In genomic region chr4:122377352-122377751, GRCh38 we compare ENCODE assay signal across 30 cellular contexts. TPM values are rescaled to one million over a fixed set of nuclear protein-coding genes. Genes with fewer than 3 reads are reported as not detected.
DNase-seq lines count a peak whose midpoint lies in the region; ATAC-seq, FAIRE-seq and TF ChIP-seq lines count a peak whose summit lies in the region.
"Had no signal": no experiment of that assay in that cellular context is flagged by ENCODE, and none has a peak within 500 bp of the region (broad histone marks: within the 10 kb centered on the region; RNA-seq: fewer than 3 reads in every experiment).

No MANE protein-coding gene starts in this region.

- POLR2A ChIA-PET in HepG2 (lab: Yijun Ruan, JAX): no interaction called here
- POLR2A ChIA-PET in PC-9 (lab: Charles Lee; ENCODE audit: unreplicated experiment): no interaction called here
- POLR2A ChIA-PET in K562 (lab: Yijun Ruan, JAX): no interaction called here

- intact Hi-C loops in HepG2 (cut with micrococcal nuclease; ENCODE audit: unreplicated experiment): no loop called here
- intact Hi-C loops in right lobe of liver (cut with DNase I): loop anchor here in 1 of 2 donors (10.0 kb wide), 1 partner anchor 463 kb away; no protein-coding TSS in a partner anchor
- intact Hi-C loops in PC-9 (cut with micrococcal nuclease; ENCODE audit: unreplicated experiment): no loop called here
- intact Hi-C loops in K562 (cut with micrococcal nuclease): no loop called here
- intact Hi-C loops in mucosa of descending colon (cut with DNase I, micrococcal nuclease): no loop called here

- TF ChIP-seq RAD21 in HepG2 (CRISPR knock-in tag; IDR thresholded peaks at IDR 0.05): no peak
- TF ChIP-seq RAD21 in K562 (CRISPR knock-in tag; conservative IDR thresholded peaks at IDR 0.05 in 1 of 2, IDR thresholded peaks at IDR 0.05 in 1 of 2): no peak

- FAIRE-seq in HepG2 (lab: Jason Lieb, UNC) (no peak), K562 (lab: Jason Lieb, UNC) (peak; percentile 37)
- FAIRE-seq: GM12891, GM19239 had no signal

- H4K20me1 ChIP-seq in HepG2 (ENCODE audit: insufficient read depth, low read length) (no peaks in the 10 kb centered on the region), PC-9 (ENCODE audit: insufficient read depth) (no peaks in the 10 kb centered on the region), K562 (replicated peaks; ENCODE audit: control insufficient read depth, insufficient read depth, low read length) (no peaks in the 10 kb centered on the region)
- H4K20me1 ChIP-seq: BLaER1 had no signal

- CTCF ChIA-PET in HepG2 (lab: Yijun Ruan, JAX; ENCODE audit: low intra/inter-chr PET ratio, low total read pairs): no interaction called here
- CTCF ChIA-PET in PC-9 (lab: Charles Lee): no interaction called here
- CTCF ChIA-PET in K562 (lab: Yijun Ruan, JAX; ENCODE audit: low intra/inter-chr PET ratio): no interaction called here

- H3K27me3 ChIP-seq in HepG2 (ENCODE audit: control insufficient read depth in 1 of 2, insufficient read depth in 2 of 2, low read length in 2 of 2) (no peaks in the 10 kb centered on the region; a peak in 1 of 5 replicates), right lobe of liver (no peaks in the 10 kb centered on the region), PC-9 (ENCODE audit: insufficient read depth, low read depth) (no peaks in the 10 kb centered on the region), K562 (ENCODE audit: control insufficient read depth in 2 of 2, insufficient read depth in 2 of 2, low read length in 2 of 2) (no peaks in the 10 kb centered on the region)
- H3K27me3 ChIP-seq: BE2C, BLaER1 had no signal

- in situ Hi-C loops in HepG2 (cut with HindIII; ENCODE audit: extremely low pct_ligation_motif_present, low pct_unique_long_range_greater_than_20kb): no loop called here
- in situ Hi-C loops in K562 (cut with MboI): no loop called here

- TF ChIP-seq EP300 in HepG2 (IDR thresholded peaks at IDR 0.05; ENCODE audit: low read depth in 2 of 2, low read length in 2 of 2) (no peak), HepG2 (CRISPR knock-in tag; IDR thresholded peaks at IDR 0.05; ENCODE audit: borderline replicate concordance) (no peak), K562 (IDR thresholded peaks at IDR 0.05; ENCODE audit: low read length) (no peak)

- no peaks in the 10 kb centered on the region for H3K9me1 ChIP-seq in K562 (ENCODE audit: control insufficient read depth, insufficient read depth, low read length)

- no peak for TF ChIP-seq POLR2A in HepG2 (IDR thresholded peaks at IDR 0.05; ENCODE audit: insufficient read depth in 1 of 2, low read depth in 2 of 2, low read length in 2 of 2)
- no peak for TF ChIP-seq POLR2A in right lobe of liver (IDR thresholded peaks at IDR 0.05)
- no peak for TF ChIP-seq POLR2A in K562 (conservative IDR thresholded peaks at IDR 0.05)

- H3K9ac ChIP-seq in HepG2 (ENCODE audit: insufficient read depth, low read depth, low read length): no peak overlapping the region
- no peak overlapping the region for H3K9ac ChIP-seq in K562 (ENCODE audit: insufficient read depth in 1 of 2, low read depth in 2 of 2, low read length in 2 of 2)
- H3K9ac ChIP-seq: BLaER1 had no signal

- no peaks in the 10 kb centered on the region for H3K36me3 ChIP-seq in HepG2 (replicated peaks in 1 of 2; ENCODE audit: control insufficient read depth in 1 of 2, insufficient read depth in 2 of 2, low read length in 2 of 2)
- H3K36me3 ChIP-seq in right lobe of liver: no peaks in the 10 kb centered on the region
- H3K36me3 ChIP-seq in PC-9 (ENCODE audit: low read depth): no peaks in the 10 kb centered on the region
- H3K36me3 ChIP-seq in K562 (ENCODE audit: control insufficient read depth, insufficient read depth, low read length): no peaks in the 10 kb centered on the region
- no peaks in the 10 kb centered on the region for H3K36me3 ChIP-seq in mucosa of descending colon (ENCODE audit: low read depth)
- H3K36me3 ChIP-seq: BE2C, BLaER1 had no signal

- 0 out of 2 replicates have a peak, but pooled peaks cover 4% of the 10 kb centered on the region for H3K9me2 ChIP-seq in PC-9 (ENCODE audit: insufficient read depth)

- BruUV-seq in HepG2 (replicated peaks; lab: Mats Ljungman, UMichigan) (no TSS peak), PC-9 (replicated peaks; lab: Mats Ljungman, UMichigan) (no TSS peak), K562 (replicated peaks; lab: Mats Ljungman, UMichigan) (no TSS peak)

- H3K27ac ChIP-seq in HepG2 (ENCODE audit: extremely low read length, insufficient read depth, low read length) (no peak overlapping the region), right lobe of liver (no peak overlapping the region), PC-9 (no peak overlapping the region), K562 (ENCODE audit: extremely low read depth, low read depth, low read length) (no peak overlapping the region)
- H3K27ac ChIP-seq: 22Rv1, BLaER1 had no signal

- no peak for DNase-seq in HepG2 (ENCODE audit: low spot score)
- DNase-seq in right lobe of liver: no peak
- DNase-seq in PC-9: no peak
- DNase-seq in K562 (ENCODE audit: extremely low read depth in 1 of 4, low spot score in 3 of 4): no peak
- DNase-seq in mucosa of descending colon: no peak
- DNase-seq in superior temporal gyrus (ENCODE audit: extremely low spot score): no peak
- DNase-seq: ACHN; BE2C; C1 segment of cervical spinal cord; CD4-positive, alpha-beta memory T cell; CD4-positive, CD25-positive, alpha-beta regulatory T cell; CD8-positive, alpha-beta memory T cell; COR-L47; DMS 273 treated with DMSO at 0.1 percent for 48 hours; DMS153; DMS53; DMS79; DND-41; EL; GDM1 had no signal

- TF ChIP-seq CTCF in HepG2 (CRISPR knock-in tag; IDR thresholded peaks at IDR 0.05): no peak
- TF ChIP-seq CTCF in right lobe of liver (IDR thresholded peaks at IDR 0.05): no peak
- no peak for TF ChIP-seq CTCF in PC-9 (conservative IDR thresholded peaks at IDR 0.05)
- no peak for TF ChIP-seq CTCF in K562 (IDR thresholded peaks at IDR 0.05 in 2 of 3, conservative IDR thresholded peaks at IDR 0.05 in 1 of 3; ENCODE audit: insufficient read depth in 2 of 3, low read depth in 1 of 3, low read length in 3 of 3)
- no peak for TF ChIP-seq CTCF in mucosa of descending colon (IDR thresholded peaks at IDR 0.05)

- no peak overlapping the region for H2AFZ ChIP-seq in HepG2 (ENCODE audit: low read length)
- H2AFZ ChIP-seq in PC-9: 0 out of 2 replicates have a peak overlapping the region, but pooled peaks have one; percentile 11
- H2AFZ ChIP-seq in K562 (ENCODE audit: low read depth, low read length): no peak overlapping the region

- H3K4me2 ChIP-seq in HepG2 (ENCODE audit: low read depth, low read length) (no peak overlapping the region), PC-9 (no peak overlapping the region), K562 (ENCODE audit: insufficient read depth, low read length) (no peak overlapping the region)
- H3K4me2 ChIP-seq: BLaER1 had no signal

- H3K4me1 ChIP-seq in HepG2 (ENCODE audit: insufficient read depth, low read length): no peaks in the 10 kb centered on the region
- H3K4me1 ChIP-seq in right lobe of liver: no peaks in the 10 kb centered on the region
- H3K4me1 ChIP-seq in PC-9 (replicated peaks; ENCODE audit: insufficient read depth): no peaks in the 10 kb centered on the region
- H3K4me1 ChIP-seq in K562 (replicated peaks in 1 of 2; ENCODE audit: control insufficient read depth in 2 of 2, insufficient read depth in 2 of 2, low read length in 2 of 2): no peaks in the 10 kb centered on the region
- no peaks in the 10 kb centered on the region for H3K4me1 ChIP-seq in mucosa of descending colon (ENCODE audit: low read depth)
- H3K4me1 ChIP-seq: BE2C, BLaER1 had no signal

- no peaks in the 10 kb centered on the region for H3F3A ChIP-seq in PC-9 (ENCODE audit: insufficient read depth, low read depth)

- WGBS in HepG2 (ENCODE audit: low lambda C conversion rate): 0% methylated on average over 1 of the region's 1 CpG
- 73% methylated on average over 1 of the region's 1 CpG for WGBS in right lobe of liver (ENCODE audit: insufficient coverage, low coverage, low lambda C conversion rate, missing lambda C conversion rate)
- whole genome bisulfite sequencing in K562 (ENCODE audit: insufficient coverage, low coverage, missing lambda C conversion rate): 38% methylated on average over 1 of the region's 1 CpG

- ATAC-seq in HepG2 (no peak), right lobe of liver (no peak), K562 (no peak), mucosa of descending colon (no peak)

- no peak overlapping the region for H3K4me3 ChIP-seq in HepG2 (replicated peaks in 1 of 3; ENCODE audit: insufficient read depth in 1 of 3, low read depth in 2 of 3, low read length in 3 of 3)
- no peak overlapping the region for H3K4me3 ChIP-seq in right lobe of liver
- no peak overlapping the region for H3K4me3 ChIP-seq in PC-9
- H3K4me3 ChIP-seq in K562: no peak overlapping the region
- H3K4me3 ChIP-seq in mucosa of descending colon: no peak overlapping the region
- H3K4me3 ChIP-seq: BLaER1 had no signal

- H3K79me2 ChIP-seq in HepG2 (ENCODE audit: insufficient read depth, low read length): no peaks in the 10 kb centered on the region
- no peaks in the 10 kb centered on the region for H3K79me2 ChIP-seq in PC-9 (ENCODE audit: low read depth)
- no peaks in the 10 kb centered on the region for H3K79me2 ChIP-seq in K562 (ENCODE audit: control insufficient read depth, insufficient read depth, low read length)

- H3K9me3 ChIP-seq in HepG2 (ENCODE audit: low read length): no peaks in the 10 kb centered on the region
- H3K9me3 ChIP-seq in right lobe of liver: no peaks in the 10 kb centered on the region
- H3K9me3 ChIP-seq in PC-9 (ENCODE audit: insufficient read depth, low read depth): 0 out of 2 replicates have a peak, but pooled peaks cover 3% of the 10 kb centered on the region
- H3K9me3 ChIP-seq in K562 (replicated peaks; ENCODE audit: control insufficient read depth, insufficient read depth, low read depth, low read length): peaks cover 2% of the 10 kb centered on the region; the same call in 1 of the 2 replicates
- no peaks in the 10 kb centered on the region for H3K9me3 ChIP-seq in mucosa of descending colon
- H3K9me3 ChIP-seq: BE2C had no signal

RNA-seq across cellular contexts. Expression of gene ADAD1, which starts 1.5 kb away (rescaled TPM):
- total RNA-seq in HepG2 (2016; rRNA removed; fragmentation: Illumina TruSeq; extraction: Trizol) (not detected in 2 replicates), right lobe of liver (not detected), PC-9 (2021) (not detected in 2 replicates), K562 (2014; rRNA removed) (not detected in 2 replicates), K562 (2014; rRNA removed; fragmentation: Illumina TruSeq; extraction: Trizol) (not detected in 2 replicates), K562 (2015; rRNA removed; fragmentation: Illumina TruSeq; extraction: Trizol) (not detected in 2 replicates), K562 (2021) (not detected in 2 replicates), mucosa of descending colon (not detected)
- total RNA-seq in HepG2 (2016; cell fraction: cytosol; rRNA removed; fragmentation: Illumina TruSeq; extraction: Trizol; ENCODE audit: low read depth): not detected in 2 replicates
- total RNA-seq in HepG2 (2016; cell fraction: insoluble cytoplasmic fraction; rRNA removed; fragmentation: Illumina TruSeq; extraction: Trizol): not detected in 2 replicates
- not detected in 2 replicates for total RNA-seq in HepG2 (2016; cell fraction: membrane; rRNA removed; fragmentation: Illumina TruSeq; extraction: Trizol)
- not detected in 2 replicates for total RNA-seq in HepG2 (2016; cell fraction: nucleus; rRNA removed; fragmentation: Illumina TruSeq; extraction: Trizol)
- polyA plus RNA-seq in HepG2 (2011; rRNA removed) (not detected in 2 replicates), K562 (2011; rRNA removed) (not detected in 2 replicates), K562 (2014; fragmentation: Illumina TruSeq; extraction: Trizol) (not detected in 2 replicates), K562 (2014; fragmentation: Nextera tagmentation; extraction: Ambion mirVana) (not detected), K562 (2014; rRNA removed) (not detected in 2 replicates)
- polyA plus RNA-seq in HepG2 (2011; cell fraction: cytosol; rRNA removed): not detected in 2 replicates
- not detected in 2 replicates for polyA plus RNA-seq in HepG2 (2011; cell fraction: nucleus; rRNA removed)
- not detected in 2 replicates for polyA plus RNA-seq in HepG2 (2012)
- not detected in 2 replicates for polyA plus RNA-seq in HepG2 (2016; cell fraction: cytosol; fragmentation: Illumina TruSeq; extraction: Trizol; ENCODE audit: low read depth)
- polyA plus RNA-seq in HepG2 (2016; cell fraction: insoluble cytoplasmic fraction; fragmentation: Illumina TruSeq; extraction: Trizol; ENCODE audit: low read depth): not detected in 2 replicates
- polyA plus RNA-seq in HepG2 (2016; cell fraction: membrane; fragmentation: Illumina TruSeq; extraction: Trizol; ENCODE audit: low read depth): not detected in 2 replicates
- not detected in 2 replicates for polyA plus RNA-seq in HepG2 (2016; cell fraction: nucleus; fragmentation: Illumina TruSeq; extraction: Trizol; ENCODE audit: insufficient read depth, low read depth)
- not detected in 2 replicates for polyA minus RNA-seq in HepG2 (2011; rRNA and poly(A)+ RNA removed; ENCODE audit: low replicate concordance)
- polyA minus RNA-seq in HepG2 (2011; cell fraction: cytosol; rRNA and poly(A)+ RNA removed): not detected in 2 replicates
- not detected in 2 replicates for polyA minus RNA-seq in HepG2 (2011; cell fraction: nucleus; rRNA and poly(A)+ RNA removed)
- not detected in 2 replicates for total RNA-seq in K562 (2011; cell fraction: chromatin; rRNA removed; ENCODE audit: low replicate concordance)
- not detected in 2 replicates for total RNA-seq in K562 (2011; cell fraction: nucleolus; rRNA removed)
- not detected in 2 replicates for total RNA-seq in K562 (2011; cell fraction: nucleoplasm; rRNA removed)
- not detected in 2 replicates for polyA plus RNA-seq in K562 (2011; cell fraction: cytosol; rRNA removed)
- polyA plus RNA-seq in K562 (2011; cell fraction: nucleus; rRNA removed): not detected in 2 replicates
- polyA plus RNA-seq in K562 (2012): not detected in 2 replicates
- not detected in 2 replicates for polyA minus RNA-seq in K562 (2011; rRNA and poly(A)+ RNA removed)
- polyA minus RNA-seq in K562 (2011; cell fraction: cytosol; rRNA and poly(A)+ RNA removed): not detected in 2 replicates
- not detected in 2 replicates for polyA minus RNA-seq in K562 (2011; cell fraction: nucleus; rRNA and poly(A)+ RNA removed)
- total RNA-seq: A172; A673; CD4-positive, alpha-beta memory T cell; CD4-positive, CD25-positive, alpha-beta regulatory T cell; CD8-positive, alpha-beta memory T cell; Daoy; G401 had no signal
- polyA plus RNA-seq: AG04450; CD14-positive monocyte; CD4-positive, alpha-beta memory T cell; CD4-positive, CD25-positive, alpha-beta regulatory T cell; CD8-positive, alpha-beta memory T cell had no signal

Comparison
In these comparisons a context has a peak if more than half of its experiments do, and no peak if none do; other contexts are left out.
1. Of the 241 proteins assayed by ChIP-seq in both HepG2 and K562: peak only in HepG2: MNT; only in K562: TFE3; in both: RAD51; in neither: 237; mixed calls (peak in some experiments, not most) for 1.